Comparison of ENCODE assay signal across 8 cellular contexts in genomic region chr6:21953831-21954801, GRCh38.
DNase-seq lines count a peak whose midpoint lies in the region; ATAC-seq and TF ChIP-seq lines count a peak whose summit lies in the region.

No MANE protein-coding gene starts in this region.

- no peaks in the 10 kb centered on the region for H3K9me3 ChIP-seq in MM.1S (replicated peaks; ENCODE audit: insufficient read depth, low read length)

- TF ChIP-seq CTCF in VCaP (conservative IDR thresholded peaks at IDR 0.05) (no peak), MM.1S (IDR thresholded peaks at IDR 0.05; ENCODE audit: low read length) (no peak)

- no peak overlapping the region for H2AFZ ChIP-seq in MM.1S (ENCODE audit: low read length)

- DNase-seq in AG20443 (ENCODE audit: low spot score) (peak; percentile 13), HK-2 (ENCODE audit: unreplicated experiment) (peak; percentile 30), left lobe of liver (ENCODE audit: low spot score) (no peak), MM.1S (no peak), NCI-H345 treated with DMSO at 0.1 percent for 48 hours (lab: John Stamatoyannopoulos, UW; ENCODE audit: unreplicated experiment) (no peak), germinal center (ENCODE audit: low spot score) (no peak), middle frontal gyrus (ENCODE audit: extremely low spot score, low spot score) (no peak)

- no peak overlapping the region for H3K9ac ChIP-seq in MM.1S (ENCODE audit: low read length)

- H3K27me3 ChIP-seq in MM.1S (replicated peaks; ENCODE audit: insufficient read depth, low read length) = no peaks in the 10 kb centered on the region

- H4K20me1 ChIP-seq in MM.1S (ENCODE audit: insufficient read depth, low read length) = no peaks in the 10 kb centered on the region

- H3K79me2 ChIP-seq in MM.1S (ENCODE audit: low read length) = no peaks in the 10 kb centered on the region

- H3K4me3 ChIP-seq in MM.1S (ENCODE audit: low read length) = no peak overlapping the region

- H3K4me1 ChIP-seq in MM.1S (ENCODE audit: low read length) = no peaks in the 10 kb centered on the region

- no peaks in the 10 kb centered on the region for H3K9me2 ChIP-seq in MM.1S (replicated peaks; ENCODE audit: insufficient read depth, low read length)

- H3K36me3 ChIP-seq in MM.1S (replicated peaks; ENCODE audit: insufficient read depth, low read length) = no peaks in the 10 kb centered on the region

- no peak overlapping the region for H3K4me2 ChIP-seq in MM.1S (ENCODE audit: low read depth, low read length)

- H3K27ac ChIP-seq in VCaP = peak overlapping the region; percentile 88
- H3K27ac ChIP-seq in MM.1S (ENCODE audit: low read length) = no peak overlapping the region

- ATAC-seq in left lobe of liver = peak; percentile 63

- H3F3A ChIP-seq in MM.1S (ENCODE audit: insufficient read depth, low read length) = no peaks in the 10 kb centered on the region

Comparison
In these comparisons a context has a peak if more than half of its experiments do, and no peak if none do; other contexts are left out.
1. DNase-seq: peak in AG20443 (single experiment) and HK-2 (single experiment); none in left lobe of liver (single experiment), MM.1S (single experiment), NCI-H345 treated with DMSO at 0.1 percent for 48 hours (single experiment), germinal center (single experiment) and middle frontal gyrus (single experiment).